Comparison of ENCODE assay signal across 14 cellular contexts in the genomic region with DNA sequence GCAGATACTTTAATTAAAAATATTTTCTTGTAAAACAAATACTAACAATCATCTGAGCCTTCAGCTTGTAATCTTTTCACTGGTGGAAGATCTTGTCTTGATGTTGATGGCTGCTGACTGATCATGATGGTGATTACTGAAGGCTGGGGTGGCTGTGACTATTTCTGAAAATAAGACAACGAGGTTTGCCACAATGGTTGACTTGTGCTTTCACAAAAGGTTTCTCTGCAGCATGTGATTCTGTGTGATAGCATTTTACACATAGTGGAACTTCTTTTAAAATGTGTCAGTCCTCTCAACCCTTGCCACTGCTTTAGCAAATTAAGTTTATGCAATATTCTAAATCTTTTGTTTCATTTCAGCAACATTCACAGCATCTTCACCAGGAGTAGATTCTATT.
DNase-seq lines count a peak whose midpoint lies in the region; ATAC-seq and TF ChIP-seq lines count a peak whose summit lies in the region.
"Had no signal": no experiment of that assay in that cellular context is flagged by ENCODE, and none has a peak within 500 bp of the region (broad histone marks: within the 10 kb centered on the region; RNA-seq: fewer than 3 reads in every experiment).

No MANE protein-coding gene starts in this region.

- CTCF ChIA-PET in PC-3 (lab: Charles Lee), result no interaction called here

- H4K8ac ChIP-seq in trophoblast cell (ENCODE audit: low read depth, low read length), result no peak overlapping the region

- H3K4me3 Mint-ChIP-seq in stimulated activated naive CD8-positive, alpha-beta T cell treated with anti-CD3 and anti-CD28 coated beads, Interleukin-15, amount 100 ng/mL, for 72 hours, result no peak overlapping the region
- H3K4me3 Mint-ChIP-seq in type B pancreatic cell, result no peak overlapping the region
- H3K4me3 Mint-ChIP-seq: B cell; CD8-positive, alpha-beta T cell; H9 had no signal

- no peaks in the 10 kb centered on the region for H4K20me1 ChIP-seq in PC-3 (ENCODE audit: low read length)
- H4K20me1 ChIP-seq: BLaER1 treated with 17β-estradiol and CSF1 and Interleukin-3, amounts not matched to agents 10 nM and 100 nM had no signal

- H3K4me1 ChIP-seq in PC-3 (ENCODE audit: insufficient read depth, low read length) (peaks cover 26% of the 10 kb centered on the region), trophoblast cell (ENCODE audit: control insufficient read depth in 1 of 2, insufficient read depth in 2 of 2, low read length in 2 of 2) (no peaks in the 10 kb centered on the region)

- ATAC-seq in stimulated activated naive CD8-positive, alpha-beta T cell treated with anti-CD3 and anti-CD28 coated beads, Interleukin-15, amount 100 ng/mL, for 72 hours, result peak; percentile 76
- no peak for ATAC-seq in stimulated activated naive CD8-positive, alpha-beta T cell treated with anti-CD3 and anti-CD28 coated beads, Interleukin-15, Interleukin-2, amounts not matched to agents 100 U/mL and 50 U/mL, for 24 hours
- no peak for ATAC-seq in PC-3
- ATAC-seq: CD8-positive, alpha-beta T cell had no signal

- no peak overlapping the region for H3K9ac ChIP-seq in PC-3 (ENCODE audit: low read length)
- H3K9ac ChIP-seq in trophoblast cell (ENCODE audit: low read length), result no peak overlapping the region
- H3K9ac ChIP-seq: BLaER1 treated with 17β-estradiol and CSF1 and Interleukin-3, amounts not matched to agents 10 nM and 100 nM had no signal

- intact Hi-C loops in PC-3 (cut with micrococcal nuclease), result no loop called here

- WGBS in trophoblast cell (ENCODE audit: extremely low coverage, insufficient coverage, insufficient read length), result no CpG with 5 or more reads among the region's 1 CpG

- peak in 1 of 2 donors; percentile 12 for DNase-seq in stimulated activated naive CD8-positive, alpha-beta T cell treated with anti-CD3 and anti-CD28 coated beads, Interleukin-15, amount 100 ng/mL, for 72 hours
- no peak for DNase-seq in stimulated activated naive CD8-positive, alpha-beta T cell treated with anti-CD3 and anti-CD28 coated beads, Interleukin-15, Interleukin-2, amounts not matched to agents 100 U/mL and 50 U/mL, for 24 hours
- no peak for DNase-seq in PC-3
- DNase-seq in trophoblast cell, result peak; percentile 30 to 83
- DNase-seq in type B pancreatic cell (ENCODE audit: extremely low spot score, unreplicated experiment), result no peak
- no peak for DNase-seq in NCI-H146 treated with DMSO at 0.1 percent for 48 hours (lab: John Stamatoyannopoulos, UW; ENCODE audit: unreplicated experiment)
- DNase-seq: Calu3; CD8-positive, alpha-beta T cell; DMS79 treated with DMSO at 0.1 percent for 48 hours; GF-D8; GOT3; H9 had no signal

- H3K4ac ChIP-seq in trophoblast cell (ENCODE audit: low read depth, low read length), result no peak overlapping the region

- H3K27me3 Mint-ChIP-seq in stimulated activated naive CD8-positive, alpha-beta T cell treated with anti-CD3 and anti-CD28 coated beads, Interleukin-15, amount 100 ng/mL, for 72 hours, result no peaks in the 10 kb centered on the region
- H3K27me3 Mint-ChIP-seq in type B pancreatic cell, result no peaks in the 10 kb centered on the region
- H3K27me3 Mint-ChIP-seq: B cell had no signal

- no peak overlapping the region for H2BK12ac ChIP-seq in trophoblast cell (ENCODE audit: low read length)

- POLR2A ChIA-PET in PC-3 (lab: Charles Lee; ENCODE audit: unreplicated experiment), result no interaction called here

- no peaks in the 10 kb centered on the region for H3K9me2 ChIP-seq in PC-3 (replicated peaks; ENCODE audit: low read length)

- no peak overlapping the region for H2AK5ac ChIP-seq in trophoblast cell (ENCODE audit: low read length)

- peaks cover 9 to 15% of the 10 kb centered on the region in 2 donors for H3K9me3 Mint-ChIP-seq in stimulated activated naive CD8-positive, alpha-beta T cell treated with anti-CD3 and anti-CD28 coated beads, Interleukin-15, amount 100 ng/mL, for 72 hours
- H3K9me3 Mint-ChIP-seq in type B pancreatic cell, result no peaks in the 10 kb centered on the region

- no peak overlapping the region for H2BK120ac ChIP-seq in trophoblast cell (ENCODE audit: insufficient read depth, low read length, poor library complexity)

- no peak overlapping the region for H4K91ac ChIP-seq in trophoblast cell (ENCODE audit: low read depth, low read length)

- peak overlapping the region; percentile 87 for H3K27ac ChIP-seq in PC-3 (ENCODE audit: low read length)
- no peak overlapping the region for H3K27ac ChIP-seq in trophoblast cell (ENCODE audit: low read depth, low read length)
- H3K27ac ChIP-seq: BLaER1 treated with 17β-estradiol and CSF1 and Interleukin-3, amounts not matched to agents 10 nM and 100 nM had no signal

- H3K9me3 ChIP-seq in PC-3 (ENCODE audit: low read length), result peaks cover 7% of the 10 kb centered on the region
- peaks cover 2% of the 10 kb centered on the region for H3K9me3 ChIP-seq in trophoblast cell (ENCODE audit: insufficient read depth, low read depth, low read length)

- H3K23ac ChIP-seq in trophoblast cell (ENCODE audit: low read length), result no peak overlapping the region

- H3F3A ChIP-seq in PC-3 (ENCODE audit: low read length, unreplicated experiment), result no peaks in the 10 kb centered on the region

- TF ChIP-seq CTCF in PC-3 (conservative IDR thresholded peaks at IDR 0.05; ENCODE audit: low read depth, low read length) (no peak), type B pancreatic cell (conservative IDR thresholded peaks at IDR 0.05) (no peak)

- BruUV-seq in PC-3 (replicated peaks; lab: Mats Ljungman, UMichigan), result no TSS peak

- H3K4me1 Mint-ChIP-seq in stimulated activated naive CD8-positive, alpha-beta T cell treated with anti-CD3 and anti-CD28 coated beads, Interleukin-15, amount 100 ng/mL, for 72 hours, result no peaks in the 10 kb centered on the region
- H3K4me1 Mint-ChIP-seq in type B pancreatic cell (ENCODE audit: unreplicated experiment), result no peaks in the 10 kb centered on the region
- H3K4me1 Mint-ChIP-seq: B cell, H9 had no signal

- H3K36me3 ChIP-seq in PC-3 (ENCODE audit: low read depth, low read length) (peaks cover 3% of the 10 kb centered on the region; the same call in 1 of the 2 replicates), trophoblast cell (ENCODE audit: control insufficient read depth in 1 of 2, insufficient read depth in 2 of 2, low read length in 2 of 2) (no peaks in the 10 kb centered on the region)
- H3K36me3 ChIP-seq: BLaER1 treated with 17β-estradiol and CSF1 and Interleukin-3, amounts not matched to agents 10 nM and 100 nM had no signal

- H2AFZ ChIP-seq in PC-3 (ENCODE audit: low read length) (no peak overlapping the region), trophoblast cell (ENCODE audit: insufficient read depth, low read length, poor library complexity) (no peak overlapping the region)

- H3K4me2 ChIP-seq in PC-3 (ENCODE audit: low read length) (no peak overlapping the region), trophoblast cell (ENCODE audit: low read length) (no peak overlapping the region)
- H3K4me2 ChIP-seq: BLaER1 treated with 17β-estradiol and CSF1 and Interleukin-3, amounts not matched to agents 10 nM and 100 nM had no signal

- H3K79me1 ChIP-seq in trophoblast cell (ENCODE audit: low read length), result no peaks in the 10 kb centered on the region

- H3K79me2 ChIP-seq in PC-3 (ENCODE audit: low read length) (no peaks in the 10 kb centered on the region), trophoblast cell (ENCODE audit: control insufficient read depth, insufficient read depth, low read length, poor library complexity) (no peaks in the 10 kb centered on the region)

- no peak overlapping the region for H4K12ac ChIP-seq in trophoblast cell (ENCODE audit: low read depth, low read length)

- H3K14ac ChIP-seq in trophoblast cell (ENCODE audit: low read length), result no peak overlapping the region

- H3K36me3 Mint-ChIP-seq in type B pancreatic cell, result no peaks in the 10 kb centered on the region
- H3K36me3 Mint-ChIP-seq: CD8-positive, alpha-beta T cell had no signal

- no peak overlapping the region for H2BK5ac ChIP-seq in trophoblast cell (ENCODE audit: low read depth, low read length, poor library complexity)

- H3K27me3 ChIP-seq in PC-3 (ENCODE audit: low read length), result no peaks in the 10 kb centered on the region
- no peaks in the 10 kb centered on the region for H3K27me3 ChIP-seq in trophoblast cell (ENCODE audit: insufficient read depth, low read length)
- H3K27me3 ChIP-seq: BLaER1 treated with 17β-estradiol and CSF1 and Interleukin-3, amounts not matched to agents 10 nM and 100 nM had no signal

- H3K4me3 ChIP-seq in PC-3 (ENCODE audit: low read length), result no peak overlapping the region
- H3K4me3 ChIP-seq in trophoblast cell (ENCODE audit: low read depth, low read length), result no peak overlapping the region
- H3K4me3 ChIP-seq: BLaER1 treated with 17β-estradiol and CSF1 and Interleukin-3, amounts not matched to agents 10 nM and 100 nM had no signal

- no peak overlapping the region for H3K18ac ChIP-seq in trophoblast cell (ENCODE audit: low read length)

- no peak overlapping the region for H3K27ac Mint-ChIP-seq in stimulated activated naive CD8-positive, alpha-beta T cell treated with anti-CD3 and anti-CD28 coated beads, Interleukin-15, amount 100 ng/mL, for 72 hours
- H3K27ac Mint-ChIP-seq in type B pancreatic cell, result no peak overlapping the region
- H3K27ac Mint-ChIP-seq: B cell; CD8-positive, alpha-beta T cell; H9 had no signal

Comparison
In these comparisons a context has a peak if more than half of its experiments do, and no peak if none do; other contexts are left out.
1. DNase-seq: peak in trophoblast cell (2 of 2); none in stimulated activated naive CD8-positive, alpha-beta T cell treated with anti-CD3 and anti-CD28 coated beads, Interleukin-15, Interleukin-2, amounts not matched to agents 100 U/mL and 50 U/mL, for 24 hours (single experiment), PC-3 (single experiment), type B pancreatic cell (single experiment) and NCI-H146 treated with DMSO at 0.1 percent for 48 hours (single experiment).